In genomic region chr2:86213056-86213455, GRCh38 we compare ENCODE assay signal across 2 cellular contexts.
TF ChIP-seq lines count a peak whose summit lies in the region.

No MANE protein-coding gene starts in this region.

TF ChIP-seq in K562, 482 proteins besides CTCF, POLR2A, EP300 and RAD21:
- TF ChIP-seq ZEB2 (IDR thresholded peaks at IDR 0.05) (no peak), HMBOX1 (IDR thresholded peaks at IDR 0.05) (0 out of 2 replicates have a peak, but pooled peaks have one; percentile 42)

TF ChIP-seq in GM23338, 12 proteins besides CTCF, POLR2A, EP300 and RAD21:
- TF ChIP-seq ETS1 (IDR thresholded peaks at IDR 0.05) (no peak), JUNB (IDR thresholded peaks at IDR 0.05; ENCODE audit: unreplicated experiment) (no peak), ZNF331 (CRISPR knock-in tag; IDR thresholded peaks at IDR 0.05; ENCODE audit: low read depth) (no peak), EZH2phosphoT487 (IDR thresholded peaks at IDR 0.05; ENCODE audit: unreplicated experiment) (no peak), REST (IDR thresholded peaks at IDR 0.05; ENCODE audit: unreplicated experiment) (no peak), CREB1 (CRISPR knock-in tag; IDR thresholded peaks at IDR 0.05; ENCODE audit: low read depth) (no peak), EZH2 (IDR thresholded peaks at IDR 0.05; ENCODE audit: low read depth, unreplicated experiment) (no peak), POLR2AphosphoS5 (IDR thresholded peaks at IDR 0.05; ENCODE audit: low read depth) (no peak), STAT1 (IDR thresholded peaks at IDR 0.05; ENCODE audit: unreplicated experiment) (no peak), NANOG (IDR thresholded peaks at IDR 0.05; ENCODE audit: borderline replicate concordance) (no peak)
- TF ChIP-seq, protein P1, sequence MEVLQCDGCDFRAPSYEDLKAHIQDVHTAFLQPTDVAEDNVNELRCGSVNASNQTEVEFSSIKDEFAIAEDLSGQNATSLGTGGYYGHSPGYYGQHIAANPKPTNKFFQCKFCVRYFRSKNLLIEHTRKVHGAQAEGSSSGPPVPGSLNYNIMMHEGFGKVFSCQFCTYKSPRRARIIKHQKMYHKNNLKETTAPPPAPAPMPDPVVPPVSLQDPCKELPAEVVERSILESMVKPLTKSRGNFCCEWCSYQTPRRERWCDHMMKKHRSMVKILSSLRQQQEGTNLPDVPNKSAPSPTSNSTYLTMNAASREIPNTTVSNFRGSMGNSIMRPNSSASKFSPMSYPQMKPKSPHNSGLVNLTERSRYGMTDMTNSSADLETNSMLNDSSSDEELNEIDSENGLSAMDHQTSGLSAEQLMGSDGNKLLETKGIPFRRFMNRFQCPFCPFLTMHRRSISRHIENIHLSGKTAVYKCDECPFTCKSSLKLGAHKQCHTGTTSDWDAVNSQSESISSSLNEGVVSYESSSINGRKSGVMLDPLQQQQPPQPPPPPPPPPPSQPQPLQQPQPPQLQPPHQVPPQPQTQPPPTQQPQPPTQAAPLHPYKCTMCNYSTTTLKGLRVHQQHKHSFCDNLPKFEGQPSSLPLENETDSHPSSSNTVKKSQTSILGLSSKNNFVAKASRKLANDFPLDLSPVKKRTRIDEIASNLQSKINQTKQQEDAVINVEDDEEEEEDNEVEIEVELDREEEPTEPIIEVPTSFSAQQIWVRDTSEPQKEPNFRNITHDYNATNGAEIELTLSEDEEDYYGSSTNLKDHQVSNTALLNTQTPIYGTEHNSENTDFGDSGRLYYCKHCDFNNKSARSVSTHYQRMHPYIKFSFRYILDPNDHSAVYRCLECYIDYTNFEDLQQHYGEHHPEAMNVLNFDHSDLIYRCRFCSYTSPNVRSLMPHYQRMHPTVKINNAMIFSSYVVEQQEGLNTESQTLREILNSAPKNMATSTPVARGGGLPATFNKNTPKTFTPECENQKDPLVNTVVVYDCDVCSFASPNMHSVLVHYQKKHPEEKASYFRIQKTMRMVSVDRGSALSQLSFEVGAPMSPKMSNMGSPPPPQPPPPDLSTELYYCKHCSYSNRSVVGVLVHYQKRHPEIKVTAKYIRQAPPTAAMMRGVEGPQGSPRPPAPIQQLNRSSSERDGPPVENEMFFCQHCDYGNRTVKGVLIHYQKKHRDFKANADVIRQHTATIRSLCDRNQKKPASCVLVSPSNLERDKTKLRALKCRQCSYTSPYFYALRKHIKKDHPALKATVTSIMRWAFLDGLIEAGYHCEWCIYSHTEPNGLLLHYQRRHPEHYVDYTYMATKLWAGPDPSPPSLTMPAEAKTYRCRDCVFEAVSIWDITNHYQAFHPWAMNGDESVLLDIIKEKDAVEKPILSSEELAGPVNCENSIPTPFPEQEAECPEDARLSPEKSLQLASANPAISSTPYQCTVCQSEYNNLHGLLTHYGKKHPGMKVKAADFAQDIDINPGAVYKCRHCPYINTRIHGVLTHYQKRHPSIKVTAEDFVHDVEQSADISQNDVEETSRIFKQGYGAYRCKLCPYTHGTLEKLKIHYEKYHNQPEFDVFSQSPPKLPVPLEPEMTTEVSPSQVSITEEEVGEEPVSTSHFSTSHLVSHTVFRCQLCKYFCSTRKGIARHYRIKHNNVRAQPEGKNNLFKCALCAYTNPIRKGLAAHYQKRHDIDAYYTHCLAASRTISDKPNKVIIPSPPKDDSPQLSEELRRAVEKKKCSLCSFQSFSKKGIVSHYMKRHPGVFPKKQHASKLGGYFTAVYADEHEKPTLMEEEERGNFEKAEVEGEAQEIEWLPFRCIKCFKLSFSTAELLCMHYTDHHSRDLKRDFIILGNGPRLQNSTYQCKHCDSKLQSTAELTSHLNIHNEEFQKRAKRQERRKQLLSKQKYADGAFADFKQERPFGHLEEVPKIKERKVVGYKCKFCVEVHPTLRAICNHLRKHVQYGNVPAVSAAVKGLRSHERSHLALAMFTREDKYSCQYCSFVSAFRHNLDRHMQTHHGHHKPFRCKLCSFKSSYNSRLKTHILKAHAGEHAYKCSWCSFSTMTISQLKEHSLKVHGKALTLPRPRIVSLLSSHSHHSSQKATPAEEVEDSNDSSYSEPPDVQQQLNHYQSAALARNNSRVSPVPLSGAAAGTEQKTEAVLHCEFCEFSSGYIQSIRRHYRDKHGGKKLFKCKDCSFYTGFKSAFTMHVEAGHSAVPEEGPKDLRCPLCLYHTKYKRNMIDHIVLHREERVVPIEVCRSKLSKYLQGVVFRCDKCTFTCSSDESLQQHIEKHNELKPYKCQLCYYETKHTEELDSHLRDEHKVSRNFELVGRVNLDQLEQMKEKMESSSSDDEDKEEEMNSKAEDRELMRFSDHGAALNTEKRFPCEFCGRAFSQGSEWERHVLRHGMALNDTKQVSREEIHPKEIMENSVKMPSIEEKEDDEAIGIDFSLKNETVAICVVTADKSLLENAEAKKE (CRISPR knock-in tag; IDR thresholded peaks at IDR 0.05): no peak
